In genomic region chr6:81561071-81561564, GRCh38 we compare ENCODE assay signal across 17 cellular contexts.
DNase-seq lines count a peak whose midpoint lies in the region; ATAC-seq and TF ChIP-seq lines count a peak whose summit lies in the region.
"Had no signal": no experiment of that assay in that cellular context is flagged by ENCODE, and none has a peak within 500 bp of the region (broad histone marks: within the 10 kb centered on the region; RNA-seq: fewer than 3 reads in every experiment).

No MANE protein-coding gene starts in this region.

- peak overlapping the region; percentile 44 for H3K27ac ChIP-seq in vagina

- no peaks in the 10 kb centered on the region for H3K27me3 ChIP-seq in vagina

- DNase-seq in NCI-H510A treated with DMSO at 0.1 percent for 48 hours (lab: John Stamatoyannopoulos, UW) (peak; percentile 2), NCI-H510A (lab: John Stamatoyannopoulos, UW) (no peak), SHP77 treated with DMSO at 0.1 percent for 48 hours (lab: John Stamatoyannopoulos, UW) (peak; percentile 79), left lobe of liver (ENCODE audit: low spot score) (no peak), vagina (ENCODE audit: extremely low spot score in 2 of 2) (no peak), sciatic nerve (ENCODE audit: low spot score) (no peak), erythroblast (lab: John Stamatoyannopoulos, UW) (no peak), endothelial cell (ENCODE audit: low spot score) (no peak)
- DNase-seq: 8988T; activated CD4-positive, alpha-beta T cell treated with anti-CD3 and anti-CD28 coated beads for 1 hour; cerebellar nuclear complex; DND-41; islet precursor cell; nephron progenitor cell; stimulated activated CD4-positive, alpha-beta T cell treated with anti-CD3 and anti-CD28 coated beads, Interleukin-15, amount 100 ng/mL, for 24 hours had no signal

- H3K9me3 ChIP-seq in vagina = no peaks in the 10 kb centered on the region

- no peak for TF ChIP-seq CTCF in vagina (IDR thresholded peaks at IDR 0.05)
- no peak for TF ChIP-seq CTCF in endothelial cell (IDR thresholded peaks at IDR 0.05; ENCODE audit: unreplicated experiment)

- H3K36me3 ChIP-seq in vagina = no peaks in the 10 kb centered on the region

- peaks cover 1% of the 10 kb centered on the region for H3K4me1 Mint-ChIP-seq in endothelial cell (ENCODE audit: unreplicated experiment)
- H3K4me1 Mint-ChIP-seq: nephron progenitor cell had no signal

- intact Hi-C loops in vagina (cut with DNase I) = loop anchor here (5.0 kb wide), 1 partner anchor 464 kb away; no protein-coding TSS in a partner anchor
- intact Hi-C loops in sciatic nerve (cut with DNase I) = no loop called here

- no peak for TF ChIP-seq POLR2A in vagina (IDR thresholded peaks at IDR 0.05)
- no peak for TF ChIP-seq POLR2A in erythroblast (IDR thresholded peaks at IDR 0.05; ENCODE audit: low read length)

- H3K4me3 Mint-ChIP-seq in endothelial cell (ENCODE audit: unreplicated experiment) = no peak overlapping the region
- H3K4me3 Mint-ChIP-seq: activated T-helper 1 cell treated with anti-CD3 and anti-CD28 coated beads, Interleukin-12 subunit alpha, Interleukin-12 subunit beta, Interleukin-2, Interleukin-4 antibody, amounts not matched to agents 30 ng/mL and 10 ng/mL and 1 ng/mL, durations not matched to agents 14 hours and 24 hours and 36 hours; nephron progenitor cell had no signal

- no peak overlapping the region for H3K4me3 ChIP-seq in vagina

- ATAC-seq in left lobe of liver = peak; percentile 39
- ATAC-seq in sciatic nerve = no peak
- ATAC-seq: Right ventricle myocardium inferior had no signal

- no peak overlapping the region for H3K27ac Mint-ChIP-seq in endothelial cell (ENCODE audit: unreplicated experiment)
- H3K27ac Mint-ChIP-seq: activated T-helper 1 cell treated with anti-CD3 and anti-CD28 coated beads, Interleukin-12 subunit alpha, Interleukin-12 subunit beta, Interleukin-2, Interleukin-4 antibody, amounts not matched to agents 30 ng/mL and 10 ng/mL and 1 ng/mL, durations not matched to agents 14 hours and 24 hours and 36 hours; nephron progenitor cell had no signal

- no peaks in the 10 kb centered on the region for H3K27me3 Mint-ChIP-seq in endothelial cell (ENCODE audit: unreplicated experiment)

- no peaks in the 10 kb centered on the region for H3K9me3 Mint-ChIP-seq in endothelial cell (ENCODE audit: unreplicated experiment)
- H3K9me3 Mint-ChIP-seq: activated T-helper 1 cell treated with anti-CD3 and anti-CD28 coated beads, Interleukin-12 subunit alpha, Interleukin-12 subunit beta, Interleukin-2, Interleukin-4 antibody, amounts not matched to agents 30 ng/mL and 10 ng/mL and 1 ng/mL, durations not matched to agents 14 hours and 24 hours and 36 hours; nephron progenitor cell had no signal

- no peaks in the 10 kb centered on the region for H3K36me3 Mint-ChIP-seq in endothelial cell (ENCODE audit: low read depth, unreplicated experiment)

- peaks cover 6% of the 10 kb centered on the region for H3K4me1 ChIP-seq in vagina

Comparison
In these comparisons a context has a peak if more than half of its experiments do, and no peak if none do; other contexts are left out.
1. DNase-seq: peak in NCI-H510A treated with DMSO at 0.1 percent for 48 hours (single experiment) and SHP77 treated with DMSO at 0.1 percent for 48 hours (single experiment); none in NCI-H510A (single experiment), left lobe of liver (single experiment), vagina (0 of 2), sciatic nerve (single experiment), erythroblast (0 of 2) and endothelial cell (single experiment).